Comparison of ENCODE assay signal across 8 cellular contexts in the genomic region with DNA sequence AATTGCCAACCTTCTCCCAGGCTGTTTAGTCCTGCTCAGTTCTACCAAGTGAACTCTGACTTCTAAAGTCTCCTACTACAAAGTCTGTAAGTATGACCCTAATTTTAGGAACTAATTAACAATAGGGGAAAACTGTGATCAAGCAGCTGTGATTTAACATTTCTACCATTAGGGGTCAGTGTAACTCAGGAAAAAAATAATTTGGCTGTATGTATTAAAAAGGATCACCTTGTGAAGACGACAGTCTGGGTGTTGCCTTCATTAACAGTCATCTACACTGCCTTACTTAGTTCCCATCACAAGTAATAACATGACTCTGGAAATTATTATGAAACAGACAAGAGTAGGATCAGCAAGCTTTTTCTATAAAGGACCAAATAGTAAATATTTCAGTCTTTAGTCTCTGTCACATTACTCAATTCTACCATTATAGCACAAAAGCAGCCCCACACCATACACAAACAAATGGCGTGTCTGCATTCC. TPM values are rescaled to one million over a fixed set of nuclear protein-coding genes. Genes with fewer than 3 reads are reported as not detected.
DNase-seq lines count a peak whose midpoint lies in the region; ATAC-seq and TF ChIP-seq lines count a peak whose summit lies in the region.

No MANE protein-coding gene starts in this region.

- ATAC-seq in heart left ventricle (no peak), left ventricle myocardium superior (no peak), upper lobe of right lung (no peak), GM21528 (IDR thresholded peaks at IDR 0.05; ENCODE audit: low FRiP score, unreplicated experiment) (no peak)

- no peak for TF ChIP-seq POLR2A in heart left ventricle (IDR thresholded peaks at IDR 0.05)

- H3K36me3 ChIP-seq in heart left ventricle (no peaks in the 10 kb centered on the region), upper lobe of right lung (no peaks in the 10 kb centered on the region)

- H3K4me3 ChIP-seq in heart left ventricle, result no peak overlapping the region
- no peak overlapping the region for H3K4me3 ChIP-seq in upper lobe of right lung

- H3K4me1 ChIP-seq in heart left ventricle, result peaks cover 0 to 14% (median 7%) of the 10 kb centered on the region in 12 donors
- H3K4me1 ChIP-seq in upper lobe of right lung, result peaks cover 10% of the 10 kb centered on the region

- H3K27me3 ChIP-seq in heart left ventricle (no peaks in the 10 kb centered on the region), upper lobe of right lung (no peaks in the 10 kb centered on the region)

- WGBS in heart left ventricle, 4 donors, result 22 to 31% (median 26%) methylated on average over 2 of the region's 2 CpGs

- H3K27ac ChIP-seq in heart left ventricle (no peak overlapping the region), VCaP (no peak overlapping the region), upper lobe of right lung (no peak overlapping the region)

- intact Hi-C loops in heart left ventricle (cut with DNase I), result loop anchor here in 9 of 10 donors (1.0 to 10.0 kb wide), 10 partner anchors 314 to 1198 kb away; partner anchors contain the start of genes CDV3 (in 5 of the 9) and SRPRB (in 2 of the 9)
- intact Hi-C loops in left ventricle myocardium superior (cut with micrococcal nuclease), result loop anchor here (5.0 kb wide), 1 partner anchor 696 kb away; no protein-coding TSS in a partner anchor
- intact Hi-C loops in upper lobe of right lung (cut with DNase I), result no loop called here

- no peaks in the 10 kb centered on the region for H3K9me3 ChIP-seq in heart left ventricle
- no peaks in the 10 kb centered on the region for H3K9me3 ChIP-seq in upper lobe of right lung

- TF ChIP-seq CTCF in heart left ventricle (IDR thresholded peaks at IDR 0.05), result peak; percentile 68 to 85 (median 76)
- TF ChIP-seq CTCF in VCaP (conservative IDR thresholded peaks at IDR 0.05), result peak; percentile 83
- peak; percentile 85 for TF ChIP-seq CTCF in upper lobe of right lung (IDR thresholded peaks at IDR 0.05)

- DNase-seq in heart left ventricle, result no peak
- DNase-seq in left ventricle myocardium superior, result no peak
- DNase-seq in NCI-H1930 (lab: John Stamatoyannopoulos, UW), result peak; percentile 2 to 35
- DNase-seq in iris pigment epithelial cell (ENCODE audit: low read depth), result peak; percentile 16
- no peak for DNase-seq in upper lobe of right lung
- DNase-seq in activated CD4-positive, CD25-positive, alpha-beta regulatory T cell treated with anti-CD3 and anti-CD28 coated beads, Interleukin-2, amount 50 U/mL, for 72 hours, result no peak

RNA-seq across cellular contexts. Expression of gene NPHP3, which starts 4.2 kb away (rescaled TPM):
- total RNA-seq in heart left ventricle (10 to 100 TPM in 6 of 9 donors, 1 to 10 TPM in 3; 7.6 to 14.7 (median 10.9) TPM), left ventricle myocardium superior (9.2 TPM), upper lobe of right lung (33.7 TPM)
- polyA plus RNA-seq in heart left ventricle, result 10 to 100 TPM in 1 of 2 donors, 1 to 10 TPM in 1; 5.3 to 10.4 TPM

Comparison
In these comparisons a context has a peak if more than half of its experiments do, and no peak if none do; other contexts are left out.
1. DNase-seq: peak in NCI-H1930 (2 of 2) and iris pigment epithelial cell (single experiment); none in heart left ventricle (0 of 5), left ventricle myocardium superior (single experiment), upper lobe of right lung (single experiment) and activated CD4-positive, CD25-positive, alpha-beta regulatory T cell treated with anti-CD3 and anti-CD28 coated beads, Interleukin-2, amount 50 U/mL, for 72 hours (single experiment).
2. Peak in every context shown above with its lines, with median percentiles within 50 percentile points of each other: CTCF ChIP-seq.